ENCODE assay signal across 23 cellular contexts in genomic region chr7:131511774-131512535, GRCh38. TPM values are rescaled to one million over a fixed set of nuclear protein-coding genes. Genes with fewer than 3 reads are reported as not detected.
DNase-seq lines count a peak whose midpoint lies in the region; ATAC-seq, FAIRE-seq and TF ChIP-seq lines count a peak whose summit lies in the region.
"Had no signal": no experiment of that assay in that cellular context is flagged by ENCODE, and none has a peak within 500 bp of the region (broad histone marks: within the 10 kb centered on the region; RNA-seq: fewer than 3 reads in every experiment).

No MANE protein-coding gene starts in this region.

- H3K27ac ChIP-seq in endothelial cell of umbilical vein (ENCODE audit: insufficient read depth, low read depth, low read length) (peak overlapping the region; percentile 67), right lobe of liver (no peak overlapping the region)
- H3K27ac ChIP-seq: C4-2B, colonic mucosa, lower lobe of right lung, prostate gland, SK-N-MC had no signal

- H4K20me1 ChIP-seq in endothelial cell of umbilical vein (replicated peaks; ENCODE audit: control insufficient read depth, extremely low read depth, insufficient read depth, low read length), result no peaks in the 10 kb centered on the region

- H3K9me3 ChIP-seq in endothelial cell of umbilical vein (replicated peaks; ENCODE audit: control insufficient read depth, insufficient read depth, low read length) (no peaks in the 10 kb centered on the region), right lobe of liver (no peaks in the 10 kb centered on the region)
- H3K9me3 ChIP-seq: colonic mucosa, lower lobe of right lung, prostate gland had no signal

- CTCF ChIA-PET in endothelial cell of umbilical vein (lab: Charles Lee), result interaction anchor here (0.8 to 8.4 kb wide), 16 partner anchors 8 to 145 kb away, joined by 3 to 79 read pairs (median 4); no protein-coding TSS in a partner anchor

- H3K4me3 ChIP-seq in endothelial cell of umbilical vein (replicated peaks in 1 of 3; ENCODE audit: insufficient read depth in 1 of 3, low read depth in 1 of 3, low read length in 3 of 3) (no peak overlapping the region), right lobe of liver (no peak overlapping the region)
- H3K4me3 ChIP-seq: colonic mucosa, GM12878, lower lobe of right lung, prostate gland, SK-N-MC had no signal

- no peak for ATAC-seq in activated naive CD8-positive, alpha-beta T cell treated with anti-CD3 and anti-CD28 coated beads, Interleukin-2, amount 50 U/mL, for 24 hours
- ATAC-seq in HG03460 (IDR thresholded peaks at IDR 0.05; ENCODE audit: unreplicated experiment), result no peak
- ATAC-seq in right lobe of liver, result no peak
- ATAC-seq: GM12878; lower lobe of right lung; naive thymus-derived CD8-positive, alpha-beta T cell; PC-3 had no signal

- dilution Hi-C loops in endothelial cell of umbilical vein (cut with MboI; ENCODE audit: extremely low pct_ligation_motif_present, low sequenced_read_pairs), result no loop called here

- POLR2A ChIA-PET in endothelial cell of umbilical vein (lab: Charles Lee), result interaction anchor here (1.1 kb wide), 1 partner anchor 143 kb away, joined by 4 read pairs; no protein-coding TSS in a partner anchor

- H3K4me1 ChIP-seq in endothelial cell of umbilical vein (ENCODE audit: control insufficient read depth, extremely low read depth, insufficient read depth, low read length), result peaks cover 21% of the 10 kb centered on the region
- peaks cover 0 to 9% (median 0%) of the 10 kb centered on the region in 4 donors for H3K4me1 ChIP-seq in right lobe of liver
- H3K4me1 ChIP-seq: colonic mucosa, prostate gland had no signal

- no peak for DNase-seq in activated naive CD8-positive, alpha-beta T cell treated with anti-CD3 and anti-CD28 coated beads, Interleukin-2, amount 50 U/mL, for 24 hours
- DNase-seq in endothelial cell of umbilical vein (ENCODE audit: low read depth, low spot score) (peak; percentile 73), myocyte (ENCODE audit: low read depth) (peak; percentile 24), type B pancreatic cell (ENCODE audit: extremely low spot score, unreplicated experiment) (no peak), chondrocyte (ENCODE audit: low spot score) (no peak), right lobe of liver (no peak)
- DNase-seq: activated CD4-positive, alpha-beta T cell treated with anti-CD3 and anti-CD28 coated beads, Interleukin-2, amount 10 ng/mL, durations not matched to agents 24 days and 14 days; activated naive CD4-positive, alpha-beta T cell treated with anti-CD3 and anti-CD28 coated beads for 36 hours; colonic mucosa; GDM1; lower lobe of right lung; naive thymus-derived CD8-positive, alpha-beta T cell; NCI-H1105; NCI-H2171; PC-3; stimulated activated CD4-positive, alpha-beta T cell treated with anti-CD3 and anti-CD28 coated beads, Interleukin-12 subunit alpha, Interleukin-12 subunit beta, amount 100 ng/mL, for 4 hours had no signal

- intact Hi-C loops in endothelial cell of umbilical vein (cut with micrococcal nuclease) (loop anchor here (1.0 to 10.0 kb wide), 6 partner anchors 33 to 443 kb away; partner anchors contain the start of gene PODXL), right lobe of liver (cut with DNase I) (no loop called here)

- H2AFZ ChIP-seq in endothelial cell of umbilical vein (ENCODE audit: low read depth, low read length), result no peak overlapping the region

- peaks cover 6% of the 10 kb centered on the region for H3K27me3 Mint-ChIP-seq in activated naive CD8-positive, alpha-beta T cell
- peaks cover 13% of the 10 kb centered on the region for H3K27me3 Mint-ChIP-seq in activated naive CD8-positive, alpha-beta T cell treated with anti-CD3 and anti-CD28 coated beads, Interleukin-2, amount 50 U/mL, for 24 hours
- H3K27me3 Mint-ChIP-seq in type B pancreatic cell (peaks cover 5% of the 10 kb centered on the region), chondrocyte (ENCODE audit: low read depth) (no peaks in the 10 kb centered on the region)

- TF ChIP-seq POLR2A in endothelial cell of umbilical vein (IDR thresholded peaks at IDR 0.05; ENCODE audit: low read depth, low read length) (no peak), right lobe of liver (IDR thresholded peaks at IDR 0.05) (no peak)

- H3K27me3 ChIP-seq in endothelial cell of umbilical vein (ENCODE audit: control insufficient read depth in 2 of 2, insufficient read depth in 2 of 2, low read length in 2 of 2) (no peaks in the 10 kb centered on the region), right lobe of liver (no peaks in the 10 kb centered on the region)
- H3K27me3 ChIP-seq: colonic mucosa had no signal

- TSS peak; percentile 18 for BruUV-seq in endothelial cell of umbilical vein (replicated peaks; lab: Mats Ljungman, UMichigan)

- peak overlapping the region; percentile 26 for H3K4me2 ChIP-seq in endothelial cell of umbilical vein (ENCODE audit: insufficient read depth, low read length)

- peaks cover 2% of the 10 kb centered on the region for H3K36me3 Mint-ChIP-seq in activated naive CD8-positive, alpha-beta T cell
- H3K36me3 Mint-ChIP-seq in activated naive CD8-positive, alpha-beta T cell treated with anti-CD3 and anti-CD28 coated beads, Interleukin-2, amount 50 U/mL, for 24 hours (ENCODE audit: low read depth), result no peaks in the 10 kb centered on the region
- H3K36me3 Mint-ChIP-seq in type B pancreatic cell (no peaks in the 10 kb centered on the region), chondrocyte (ENCODE audit: low read depth) (peaks cover 3% of the 10 kb centered on the region)
- H3K36me3 Mint-ChIP-seq: naive thymus-derived CD8-positive, alpha-beta T cell had no signal

- WGBS in right lobe of liver (ENCODE audit: insufficient coverage, low coverage, low lambda C conversion rate, missing lambda C conversion rate), result 45% methylated on average over 12 of the region's 15 CpGs

- peak overlapping the region; percentile 33 for H3K9ac ChIP-seq in endothelial cell of umbilical vein (replicated peaks; ENCODE audit: extremely low read depth, insufficient read depth, low read length)

- TF ChIP-seq CTCF in endothelial cell of umbilical vein (IDR thresholded peaks at IDR 0.05; ENCODE audit: extremely low read depth in 1 of 2, insufficient read depth in 1 of 2, low read depth in 1 of 2, low read length in 2 of 2) (no peak), type B pancreatic cell (conservative IDR thresholded peaks at IDR 0.05) (no peak), chondrocyte (IDR thresholded peaks at IDR 0.05) (no peak), right lobe of liver (IDR thresholded peaks at IDR 0.05) (no peak)

- peak overlapping the region; percentile 9 for H3K4me3 Mint-ChIP-seq in activated naive CD8-positive, alpha-beta T cell
- H3K4me3 Mint-ChIP-seq in activated naive CD8-positive, alpha-beta T cell treated with anti-CD3 and anti-CD28 coated beads, Interleukin-2, amount 50 U/mL, for 24 hours, result no peak overlapping the region
- H3K4me3 Mint-ChIP-seq in type B pancreatic cell, result no peak overlapping the region
- H3K4me3 Mint-ChIP-seq in chondrocyte (ENCODE audit: unreplicated experiment), result no peak overlapping the region
- H3K4me3 Mint-ChIP-seq: activated CD4-positive, alpha-beta T cell treated with anti-CD3 and anti-CD28 coated beads, Interleukin-2, amount 10 ng/mL, durations not matched to agents 24 days and 14 days; activated naive CD4-positive, alpha-beta T cell treated with anti-CD3 and anti-CD28 coated beads for 36 hours; naive thymus-derived CD8-positive, alpha-beta T cell had no signal

- peak; percentile 94 for FAIRE-seq in endothelial cell of umbilical vein (lab: Jason Lieb, UNC)
- FAIRE-seq: A204.1, GM12878 had no signal

- H3K36me3 ChIP-seq in endothelial cell of umbilical vein (ENCODE audit: control insufficient read depth in 2 of 2, extremely low read depth in 1 of 2, insufficient read depth in 2 of 2, low read length in 2 of 2) (peaks cover 6 to 14% of the 10 kb centered on the region in 2 experiments), right lobe of liver (no peaks in the 10 kb centered on the region)
- H3K36me3 ChIP-seq: colonic mucosa, prostate gland had no signal

- no peak overlapping the region for H3K27ac Mint-ChIP-seq in activated naive CD8-positive, alpha-beta T cell
- H3K27ac Mint-ChIP-seq in activated naive CD8-positive, alpha-beta T cell treated with anti-CD3 and anti-CD28 coated beads, Interleukin-2, amount 50 U/mL, for 24 hours, result no peak overlapping the region
- H3K27ac Mint-ChIP-seq in type B pancreatic cell (peak overlapping the region; percentile 60), chondrocyte (ENCODE audit: unreplicated experiment) (no peak overlapping the region)
- H3K27ac Mint-ChIP-seq: activated CD4-positive, alpha-beta T cell treated with anti-CD3 and anti-CD28 coated beads, Interleukin-2, amount 10 ng/mL, durations not matched to agents 24 days and 14 days; activated naive CD4-positive, alpha-beta T cell treated with anti-CD3 and anti-CD28 coated beads for 36 hours had no signal

- peaks cover 25% of the 10 kb centered on the region for H3K4me1 Mint-ChIP-seq in activated naive CD8-positive, alpha-beta T cell (ENCODE audit: low read depth)
- H3K4me1 Mint-ChIP-seq in activated naive CD8-positive, alpha-beta T cell treated with anti-CD3 and anti-CD28 coated beads, Interleukin-2, amount 50 U/mL, for 24 hours, result peaks cover 13% of the 10 kb centered on the region
- H3K4me1 Mint-ChIP-seq in type B pancreatic cell (ENCODE audit: unreplicated experiment), result peaks cover 16% of the 10 kb centered on the region
- H3K4me1 Mint-ChIP-seq in chondrocyte (ENCODE audit: low read depth), result peaks cover 38% of the 10 kb centered on the region

- H3K9me3 Mint-ChIP-seq in activated naive CD8-positive, alpha-beta T cell (ENCODE audit: low read depth), result no peaks in the 10 kb centered on the region
- no peaks in the 10 kb centered on the region for H3K9me3 Mint-ChIP-seq in activated naive CD8-positive, alpha-beta T cell treated with anti-CD3 and anti-CD28 coated beads, Interleukin-2, amount 50 U/mL, for 24 hours
- H3K9me3 Mint-ChIP-seq in type B pancreatic cell (no peaks in the 10 kb centered on the region), chondrocyte (ENCODE audit: low read depth) (no peaks in the 10 kb centered on the region)
- H3K9me3 Mint-ChIP-seq: activated CD4-positive, alpha-beta T cell treated with anti-CD3 and anti-CD28 coated beads, Interleukin-2, amount 10 ng/mL, durations not matched to agents 24 days and 14 days; activated naive CD4-positive, alpha-beta T cell treated with anti-CD3 and anti-CD28 coated beads for 36 hours; naive thymus-derived CD8-positive, alpha-beta T cell had no signal

- peaks cover 49% of the 10 kb centered on the region for H3K79me2 ChIP-seq in endothelial cell of umbilical vein (ENCODE audit: control insufficient read depth, insufficient read depth, low read length)

- no peaks in the 10 kb centered on the region for H3K9me1 ChIP-seq in endothelial cell of umbilical vein (replicated peaks; ENCODE audit: control insufficient read depth, extremely low read depth, insufficient read depth, low read length)

RNA-seq across cellular contexts. Expression of gene PODXL, which starts 44.5 kb away (rescaled TPM):
- total RNA-seq in endothelial cell of umbilical vein (156 and 264 TPM in 2 replicates), myocyte (13.8 and 29.2 TPM in 2 replicates), type B pancreatic cell (ENCODE audit: low replicate concordance) (25.5 and 44.1 TPM in 2 replicates), chondrocyte (11.9 to 14.5 TPM (median 14.0 TPM) in 3 replicates), right lobe of liver (10 to 100 TPM in 1 of 6 experiments, 1 to 10 TPM in 5; 2.1 to 11.4 (median 3.4) TPM)
- polyA plus RNA-seq in endothelial cell of umbilical vein, result 86.4 and 97.3 TPM in 2 replicates
- 56.4 and 60.5 TPM in 2 replicates for polyA plus RNA-seq in endothelial cell of umbilical vein (2011; cell fraction: cytosol; rRNA removed)
- polyA plus RNA-seq in endothelial cell of umbilical vein (2011; cell fraction: nucleus; rRNA removed), result 106 and 108 TPM in 2 replicates
- polyA plus RNA-seq in endothelial cell of umbilical vein (2012), result 37.0 and 88.8 TPM in 2 replicates
- 119 and 146 TPM in 2 replicates for polyA minus RNA-seq in endothelial cell of umbilical vein
- 55.5 TPM for polyA minus RNA-seq in endothelial cell of umbilical vein (2011; cell fraction: cytosol; rRNA and poly(A)+ RNA removed)
- polyA minus RNA-seq in endothelial cell of umbilical vein (2011; cell fraction: nucleus; rRNA and poly(A)+ RNA removed), result 52.4 and 55.8 TPM in 2 replicates
- 18.8 TPM for polyA plus RNA-seq in myocyte (2012)

Comparison
In these comparisons a context has a peak if more than half of its experiments do, and no peak if none do; other contexts are left out.
1. DNase-seq: peak in endothelial cell of umbilical vein (single experiment) and myocyte (single experiment); none in activated naive CD8-positive, alpha-beta T cell treated with anti-CD3 and anti-CD28 coated beads, Interleukin-2, amount 50 U/mL, for 24 hours (single experiment), type B pancreatic cell (single experiment), chondrocyte (single experiment) and right lobe of liver (0 of 3).